ENCODE assay signal across 9 cellular contexts in the genomic region with DNA sequence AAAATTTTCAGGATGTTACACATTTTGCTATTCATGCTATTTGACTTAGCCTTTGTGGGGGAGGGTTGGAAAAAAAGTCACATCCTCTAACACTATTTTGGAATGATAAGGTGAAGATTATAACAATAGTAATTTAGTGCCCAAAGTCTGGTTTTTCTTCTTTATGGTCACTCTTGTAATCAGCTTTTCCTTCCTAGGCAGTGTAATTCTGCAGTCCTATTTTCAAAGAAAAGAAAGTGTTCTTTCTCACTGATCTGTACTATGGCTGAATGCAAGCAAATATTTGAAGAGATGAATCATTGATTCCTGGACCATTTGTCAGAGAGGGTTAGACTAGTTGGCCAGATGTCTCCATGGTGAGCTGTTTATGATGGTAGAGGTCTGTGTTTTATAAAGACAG. TPM values are rescaled to one million over a fixed set of nuclear protein-coding genes. Genes with fewer than 3 reads are reported as not detected.
DNase-seq lines count a peak whose midpoint lies in the region; ATAC-seq and TF ChIP-seq lines count a peak whose summit lies in the region.
"Had no signal": no experiment of that assay in that cellular context is flagged by ENCODE, and none has a peak within 500 bp of the region (broad histone marks: within the 10 kb centered on the region; RNA-seq: fewer than 3 reads in every experiment).

No MANE protein-coding gene starts in this region.

- no peak for ATAC-seq in HG02798 (IDR thresholded peaks at IDR 0.05; ENCODE audit: poor library complexity, unreplicated experiment)
- ATAC-seq in GM18502 (IDR thresholded peaks at IDR 0.05; ENCODE audit: poor library complexity, unreplicated experiment) = no peak

- no peak for TF ChIP-seq CTCF in astrocyte of the spinal cord (IDR thresholded peaks at IDR 0.05; ENCODE audit: low read depth, low read length)

- H3K4me3 ChIP-seq in astrocyte of the spinal cord (ENCODE audit: low read depth, low read length) = no peak overlapping the region
- H3K4me3 ChIP-seq: lower lobe of right lung had no signal

- DNase-seq in AG08395 (ENCODE audit: low spot score) (peak; percentile 89), HT1080 (ENCODE audit: low read depth) (peak; percentile 94), astrocyte of the spinal cord (ENCODE audit: low read depth, low spot score) (peak; percentile 95), lung microvascular endothelial cell (ENCODE audit: low read depth in 2 of 2) (peak; percentile 80 to 90)
- no peak for DNase-seq in stimulated activated naive CD4-positive, alpha-beta T cell (lab: John Stamatoyannopoulos, UW)
- DNase-seq in activated CD8-positive, alpha-beta memory T cell treated with anti-CD3 and anti-CD28 coated beads for 24 hours = no peak
- DNase-seq: lower lobe of right lung had no signal

- in situ Hi-C loops in astrocyte of the spinal cord (cut with HindIII; ENCODE audit: low sequenced_read_pairs) = no loop called here

RNA-seq across cellular contexts. Expression of a gene that starts 8.4 kb away (rescaled TPM):
- 28.1 and 36.6 TPM in 2 replicates for total RNA-seq in HT1080 (2014; rRNA removed; shearing (Covaris generic))
- 28.3 and 31.0 TPM in 2 replicates for polyA plus RNA-seq in HT1080 (2015; cell fraction: cytosol; rRNA removed)
- polyA plus RNA-seq in HT1080 (2015; cell fraction: nucleus; rRNA removed) = 32.7 and 37.6 TPM in 2 replicates
- 31.6 and 33.7 TPM in 2 replicates for total RNA-seq in lung microvascular endothelial cell

RNA-seq across cellular contexts. Expression of a gene that starts 8.7 kb away (rescaled TPM):
- total RNA-seq in HT1080 (2014; rRNA removed; shearing (Covaris generic)) = 89.3 and 102 TPM in 2 replicates
- polyA plus RNA-seq in HT1080 (2015; cell fraction: cytosol; rRNA removed) = 91.1 and 105 TPM in 2 replicates
- 102 and 111 TPM in 2 replicates for polyA plus RNA-seq in HT1080 (2015; cell fraction: nucleus; rRNA removed)
- total RNA-seq in lung microvascular endothelial cell = 45.5 and 47.2 TPM in 2 replicates

RNA-seq across cellular contexts. Expression of a gene that starts 50.5 kb away (rescaled TPM):
- total RNA-seq in HT1080 (2014; rRNA removed; shearing (Covaris generic)) = 55.3 and 70.5 TPM in 2 replicates
- polyA plus RNA-seq in HT1080 (2015; cell fraction: cytosol; rRNA removed) = 56.5 and 57.4 TPM in 2 replicates
- 20.0 and 21.6 TPM in 2 replicates for polyA plus RNA-seq in HT1080 (2015; cell fraction: nucleus; rRNA removed)
- total RNA-seq in lung microvascular endothelial cell = 40.3 and 47.9 TPM in 2 replicates

Comparison
In these comparisons a context has a peak if more than half of its experiments do, and no peak if none do; other contexts are left out.
1. DNase-seq: peak in AG08395 (single experiment), HT1080 (single experiment), astrocyte of the spinal cord (single experiment) and lung microvascular endothelial cell (2 of 2); none in stimulated activated naive CD4-positive, alpha-beta T cell (0 of 6) and activated CD8-positive, alpha-beta memory T cell treated with anti-CD3 and anti-CD28 coated beads for 24 hours (single experiment).